In the genomic region with DNA sequence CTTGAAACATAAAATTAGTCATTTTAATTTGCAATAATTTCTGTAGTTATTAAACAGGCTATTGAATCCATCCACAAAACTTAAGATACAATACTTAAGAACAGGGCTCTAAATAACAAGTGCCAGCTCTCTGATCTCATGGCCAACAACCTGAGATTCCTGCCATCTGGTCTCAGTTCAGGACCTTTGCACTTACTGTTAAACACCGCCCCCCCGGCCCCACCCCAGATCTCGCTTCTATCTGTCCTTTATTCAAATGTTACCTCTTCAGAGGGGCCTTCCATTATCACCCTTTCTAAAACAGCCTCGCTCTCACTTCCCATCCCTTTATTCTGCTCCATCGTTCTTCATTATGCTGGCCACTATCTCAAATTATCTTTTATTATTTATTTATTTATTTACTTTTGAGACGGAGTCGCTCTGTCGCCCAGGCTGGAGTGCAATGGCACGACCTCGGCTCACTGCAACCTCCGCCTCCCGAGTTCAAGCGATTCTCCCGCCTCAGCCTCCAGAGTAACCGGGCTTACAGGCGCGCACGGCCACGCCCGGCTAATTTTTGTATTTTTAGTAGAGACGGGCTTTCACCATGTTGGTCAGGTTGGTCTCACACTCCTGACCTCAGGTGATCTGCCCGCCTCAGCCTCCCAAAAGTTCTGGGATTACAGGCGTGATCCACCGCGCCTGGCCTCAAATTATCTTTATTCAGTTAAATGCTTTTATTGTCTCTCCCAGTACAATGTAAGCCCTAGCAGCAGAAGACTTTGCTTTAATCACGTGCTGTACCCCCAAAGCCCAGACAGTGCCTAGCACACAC, we compare ENCODE assay signal across 8 cellular contexts. TPM values are rescaled to one million over a fixed set of nuclear protein-coding genes. Genes with fewer than 3 reads are reported as not detected.
DNase-seq lines count a peak whose midpoint lies in the region; ATAC-seq and TF ChIP-seq lines count a peak whose summit lies in the region.

No MANE protein-coding gene starts in this region.

- H3K36me3 ChIP-seq in ACC112 (ENCODE audit: insufficient read depth, low read length) (peaks cover 9% of the 10 kb centered on the region; the same call in 1 of the 2 replicates), HUES64 (ENCODE audit: insufficient read depth, low read length) (peaks cover 27% of the 10 kb centered on the region), breast epithelium (no peaks in the 10 kb centered on the region), mucosa of rectum (ENCODE audit: control insufficient read depth in 2 of 2, insufficient read depth in 2 of 2, low read length in 2 of 2) (peaks cover 9 to 16% of the 10 kb centered on the region in 2 donors)

- H3K27me3 ChIP-seq in ACC112 (ENCODE audit: insufficient read depth, low read length) (no peaks in the 10 kb centered on the region), HUES64 (ENCODE audit: insufficient read depth, low read length) (0 out of 2 replicates have a peak, but pooled peaks cover 4% of the 10 kb centered on the region), breast epithelium (no peaks in the 10 kb centered on the region), mucosa of rectum (ENCODE audit: control insufficient read depth in 2 of 2, insufficient read depth in 2 of 2, low read length in 2 of 2) (no peaks in the 10 kb centered on the region)

- ATAC-seq in HG03045 (IDR thresholded peaks at IDR 0.05; ENCODE audit: unreplicated experiment) (no peak), GM19351 (IDR thresholded peaks at IDR 0.05; ENCODE audit: unreplicated experiment) (no peak)

- H3K27ac ChIP-seq in ACC112 (ENCODE audit: low read depth, low read length): peak overlapping the region; percentile 79; the same call in 1 of the 2 replicates
- H3K27ac ChIP-seq in HUES64 (ENCODE audit: low read depth, low read length): no peak overlapping the region
- H3K27ac ChIP-seq in breast epithelium: peak overlapping the region; percentile 89 to 93
- peak overlapping the region; percentile 74 to 89 for H3K27ac ChIP-seq in mucosa of rectum (ENCODE audit: low read depth in 2 of 2, low read length in 2 of 2)

- H2AFZ ChIP-seq in ACC112 (ENCODE audit: low read length, unreplicated experiment): no peak overlapping the region

- TF ChIP-seq POLR2A in breast epithelium (IDR thresholded peaks at IDR 0.05): no peak

- TF ChIP-seq CTCF in breast epithelium (IDR thresholded peaks at IDR 0.05): no peak

- H3K9ac ChIP-seq in HUES64 (ENCODE audit: low read depth, low read length) (peak overlapping the region; percentile 99), mucosa of rectum (ENCODE audit: low read depth in 1 of 2, low read length in 2 of 2) (peak overlapping the region; percentile 44 to 86)

- peaks cover 4% of the 10 kb centered on the region for H3K4me1 ChIP-seq in ACC112 (ENCODE audit: control insufficient read depth, insufficient read depth, low read length, unreplicated experiment)
- H3K4me1 ChIP-seq in HUES64 (ENCODE audit: insufficient read depth, low read length): peaks cover 3% of the 10 kb centered on the region
- peaks cover 7 to 9% of the 10 kb centered on the region in 2 donors for H3K4me1 ChIP-seq in breast epithelium
- H3K4me1 ChIP-seq in mucosa of rectum (ENCODE audit: control insufficient read depth in 2 of 2, insufficient read depth in 2 of 2, low read length in 2 of 2): peaks cover 6 to 13% of the 10 kb centered on the region in 2 donors

- H3K4me3 ChIP-seq in ACC112 (ENCODE audit: low read depth, low read length): peak overlapping the region; percentile 85
- H3K4me3 ChIP-seq in HUES64 (ENCODE audit: low read length): peak overlapping the region; percentile 99
- peak overlapping the region; percentile 86 to 94 (median 88) for H3K4me3 ChIP-seq in breast epithelium
- peak overlapping the region; percentile 90 to 95 for H3K4me3 ChIP-seq in mucosa of rectum (ENCODE audit: low read length in 2 of 2)

- peaks cover 36% of the 10 kb centered on the region for H3K79me2 ChIP-seq in ACC112 (ENCODE audit: control insufficient read depth, insufficient read depth, low read length, unreplicated experiment)

- DNase-seq in breast epithelium (ENCODE audit: low spot score in 2 of 2) (no peak), SW480 (ENCODE audit: low spot score) (no peak), GF-D8 (lab: John Stamatoyannopoulos, UW) (no peak)

- WGBS in HUES64: 77% methylated on average over 26 of the region's 26 CpGs

- H3K9me3 ChIP-seq in HUES64 (ENCODE audit: insufficient read depth, low read depth, low read length) (no peaks in the 10 kb centered on the region), breast epithelium (no peaks in the 10 kb centered on the region), mucosa of rectum (ENCODE audit: control insufficient read depth in 2 of 2, low read length in 2 of 2) (no peaks in the 10 kb centered on the region)

- intact Hi-C loops in breast epithelium (cut with DNase I; ENCODE audit: low total_unique reads): no loop called here

RNA-seq across cellular contexts. Expression of gene SNRNP70, which starts 0.8 kb away (rescaled TPM):
- 204 TPM for polyA plus RNA-seq in HUES64 (2013, experiment 1 of 2)
- 214 TPM for polyA plus RNA-seq in HUES64 (2013, experiment 2 of 2)
- 100 to 1,000 TPM; 222 to 444 (median 316) TPM for total RNA-seq in breast epithelium

RNA-seq across cellular contexts. Expression of gene KCNA7, which starts 11.9 kb away (rescaled TPM):
- polyA plus RNA-seq in HUES64 (2013, experiment 1 of 2): not detected
- not detected for polyA plus RNA-seq in HUES64 (2013, experiment 2 of 2)
- total RNA-seq in breast epithelium: not detected

RNA-seq across cellular contexts. Expression of gene NTF4, which starts 19.8 kb away (rescaled TPM):
- polyA plus RNA-seq in HUES64 (2013, experiment 1 of 2): 0.50 TPM
- 1.1 TPM for polyA plus RNA-seq in HUES64 (2013, experiment 2 of 2)
- total RNA-seq in breast epithelium: 1 to 10 TPM in 2 of 3 donors, not detected in 1; 3.9 to 6.4 TPM

RNA-seq across cellular contexts. Expression of gene CGB7, which starts 26.9 kb away (rescaled TPM):
- 0.50 TPM for polyA plus RNA-seq in HUES64 (2013, experiment 1 of 2)
- 0.06 TPM for polyA plus RNA-seq in HUES64 (2013, experiment 2 of 2)
- 1 to 10 TPM in 1 of 3 donors, under 1 TPM in 1, not detected in 1; 0.15 to 2.0 TPM for total RNA-seq in breast epithelium

RNA-seq across cellular contexts. Expression of gene LIN7B, which starts 29.8 kb away (rescaled TPM):
- 2.2 TPM for polyA plus RNA-seq in HUES64 (2013, experiment 1 of 2)
- 2.7 TPM for polyA plus RNA-seq in HUES64 (2013, experiment 2 of 2)
- total RNA-seq in breast epithelium: 10 to 100 TPM in 2 of 3 donors, 1 to 10 TPM in 1; 8.5 to 17.6 (median 11.8) TPM
